23 cellular contexts compared by ENCODE assay signal in the genomic region with DNA sequence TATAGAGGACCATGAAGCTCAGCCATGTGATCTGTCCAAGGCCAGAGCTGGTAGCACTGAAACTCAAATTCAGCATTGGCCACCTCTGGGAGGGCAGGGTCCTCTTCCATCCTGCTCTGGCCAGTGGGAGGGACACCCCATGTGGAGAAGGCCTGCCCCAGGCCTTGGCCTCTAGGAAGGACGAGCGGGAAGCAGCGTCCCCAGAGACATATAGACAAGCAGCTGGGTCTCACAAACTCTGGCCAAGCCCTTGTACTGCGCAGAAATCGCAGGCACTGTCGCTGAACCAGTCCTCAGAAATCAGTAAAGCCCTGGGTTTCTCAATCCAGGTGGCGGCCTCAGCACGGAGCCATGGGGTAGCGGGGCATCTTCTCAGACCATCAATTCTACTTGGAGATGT.
DNase-seq lines count a peak whose midpoint lies in the region; ATAC-seq and TF ChIP-seq lines count a peak whose summit lies in the region.
"Had no signal": no experiment of that assay in that cellular context is flagged by ENCODE, and none has a peak within 500 bp of the region (broad histone marks: within the 10 kb centered on the region; RNA-seq: fewer than 3 reads in every experiment).

No MANE protein-coding gene starts in this region.

- WGBS in prostate gland: 95% methylated on average over 9 of the region's 9 CpGs

- no peak for TF ChIP-seq CTCF in nephron (IDR thresholded peaks at IDR 0.05; ENCODE audit: unreplicated experiment in 3 of 3)
- TF ChIP-seq CTCF in prostate gland (IDR thresholded peaks at IDR 0.05): no peak

- no peaks in the 10 kb centered on the region for H3K27me3 ChIP-seq in prostate gland (replicated peaks; ENCODE audit: insufficient read depth)
- H3K27me3 ChIP-seq: dorsolateral prefrontal cortex, heart right ventricle, suprapubic skin had no signal

- no peak for DNase-seq in stimulated activated naive CD8-positive, alpha-beta T cell treated with anti-CD3 and anti-CD28 coated beads, Interleukin-15, amount 100 ng/mL, for 72 hours
- no peak for DNase-seq in T-helper 2 cell
- no peak for DNase-seq in effector memory CD8-positive, alpha-beta T cell
- no peak for DNase-seq in prostate gland (ENCODE audit: low spot score)
- DNase-seq: aorta; caudate nucleus; CD8-positive, alpha-beta T cell; DMS153; dorsolateral prefrontal cortex; H9; heart right ventricle; left ventricle myocardium inferior; NCI-H187 treated with DMSO at 0.1 percent for 48 hours; NCI-H748 treated with DMSO at 0.1 percent for 48 hours; retina; stimulated activated CD4-positive, alpha-beta T cell treated with anti-CD3 and anti-CD28 coated beads, Interleukin-12 subunit alpha, Interleukin-12 subunit beta, amount 100 ng/mL, for 4 hours; stimulated activated CD8-positive, alpha-beta memory T cell treated with anti-CD3 and anti-CD28 coated beads, Interleukin-4, amount 100 ng/mL, for 48 hours had no signal

- ATAC-seq in stimulated activated naive CD8-positive, alpha-beta T cell treated with anti-CD3 and anti-CD28 coated beads, Interleukin-15, amount 100 ng/mL, for 72 hours: no peak
- no peak for ATAC-seq in activated T-helper 17 cell treated with anti-CD3 and anti-CD28 coated beads, Interleukin-2, amount 50 U/mL, for 72 hours (replicated peaks)
- no peak for ATAC-seq in effector memory CD8-positive, alpha-beta T cell (replicated peaks)
- ATAC-seq: CD8-positive, alpha-beta T cell; heart right ventricle; K562; Right ventricle myocardium inferior had no signal

- H3K27ac Mint-ChIP-seq in stimulated activated naive CD8-positive, alpha-beta T cell treated with anti-CD3 and anti-CD28 coated beads, Interleukin-15, Interleukin-2, amounts not matched to agents 100 ng/mL and 50 ng/mL, for 24 hours: peak overlapping the region; percentile 94
- no peak overlapping the region for H3K27ac Mint-ChIP-seq in stimulated activated naive CD8-positive, alpha-beta T cell treated with anti-CD3 and anti-CD28 coated beads, Interleukin-15, amount 100 ng/mL, for 72 hours
- H3K27ac Mint-ChIP-seq in activated T-helper 17 cell treated with anti-CD3 and anti-CD28 coated beads, Interleukin-2, amount 50 U/mL, for 72 hours: no peak overlapping the region
- H3K27ac Mint-ChIP-seq in nephron: peak overlapping the region in 2 of 3 experiments; percentile 18 to 23
- no peak overlapping the region for H3K27ac Mint-ChIP-seq in effector memory CD8-positive, alpha-beta T cell
- H3K27ac Mint-ChIP-seq: CD8-positive, alpha-beta T cell; H9 had no signal

- peaks cover 93% of the 10 kb centered on the region for H3K4me1 Mint-ChIP-seq in stimulated activated naive CD8-positive, alpha-beta T cell treated with anti-CD3 and anti-CD28 coated beads, Interleukin-15, Interleukin-2, amounts not matched to agents 100 ng/mL and 50 ng/mL, for 24 hours (ENCODE audit: low read depth)
- peaks cover 95% of the 10 kb centered on the region for H3K4me1 Mint-ChIP-seq in stimulated activated naive CD8-positive, alpha-beta T cell treated with anti-CD3 and anti-CD28 coated beads, Interleukin-15, amount 100 ng/mL, for 72 hours
- peaks cover 61% of the 10 kb centered on the region for H3K4me1 Mint-ChIP-seq in activated T-helper 17 cell treated with anti-CD3 and anti-CD28 coated beads, Interleukin-2, amount 50 U/mL, for 72 hours
- H3K4me1 Mint-ChIP-seq in nephron: peaks cover 57% of the 10 kb centered on the region
- peaks cover 43 to 60% of the 10 kb centered on the region in 2 donors for H3K4me1 Mint-ChIP-seq in effector memory CD8-positive, alpha-beta T cell (ENCODE audit: low read depth in 2 of 2)

- H3K4me3 ChIP-seq in prostate gland: no peak overlapping the region
- H3K4me3 ChIP-seq: K562 had no signal

- no peak for TF ChIP-seq POLR2A in prostate gland (IDR thresholded peaks at IDR 0.05)

- H3K9me3 Mint-ChIP-seq in stimulated activated naive CD8-positive, alpha-beta T cell treated with anti-CD3 and anti-CD28 coated beads, Interleukin-15, Interleukin-2, amounts not matched to agents 100 ng/mL and 50 ng/mL, for 24 hours: no peaks in the 10 kb centered on the region
- no peaks in the 10 kb centered on the region for H3K9me3 Mint-ChIP-seq in stimulated activated naive CD8-positive, alpha-beta T cell treated with anti-CD3 and anti-CD28 coated beads, Interleukin-15, amount 100 ng/mL, for 72 hours
- H3K9me3 Mint-ChIP-seq in activated T-helper 17 cell treated with anti-CD3 and anti-CD28 coated beads, Interleukin-2, amount 50 U/mL, for 72 hours: no peaks in the 10 kb centered on the region
- H3K9me3 Mint-ChIP-seq in nephron: no peaks in the 10 kb centered on the region
- H3K9me3 Mint-ChIP-seq in effector memory CD8-positive, alpha-beta T cell: no peaks in the 10 kb centered on the region
- H3K9me3 Mint-ChIP-seq: CD8-positive, alpha-beta T cell; H9 had no signal

- H3K36me3 Mint-ChIP-seq in stimulated activated naive CD8-positive, alpha-beta T cell treated with anti-CD3 and anti-CD28 coated beads, Interleukin-15, Interleukin-2, amounts not matched to agents 100 ng/mL and 50 ng/mL, for 24 hours (ENCODE audit: low read depth): no peaks in the 10 kb centered on the region
- no peaks in the 10 kb centered on the region for H3K36me3 Mint-ChIP-seq in activated T-helper 17 cell treated with anti-CD3 and anti-CD28 coated beads, Interleukin-2, amount 50 U/mL, for 72 hours (ENCODE audit: low read depth)
- H3K36me3 Mint-ChIP-seq in nephron (ENCODE audit: low read depth): no peaks in the 10 kb centered on the region
- no peaks in the 10 kb centered on the region for H3K36me3 Mint-ChIP-seq in effector memory CD8-positive, alpha-beta T cell (ENCODE audit: insufficient read depth)
- H3K36me3 Mint-ChIP-seq: CD8-positive, alpha-beta T cell had no signal

- H3K9me3 ChIP-seq in prostate gland: no peaks in the 10 kb centered on the region
- H3K9me3 ChIP-seq: heart right ventricle, left ventricle myocardium inferior, suprapubic skin had no signal

- peak overlapping the region; percentile 78 for H3K4me3 Mint-ChIP-seq in stimulated activated naive CD8-positive, alpha-beta T cell treated with anti-CD3 and anti-CD28 coated beads, Interleukin-15, Interleukin-2, amounts not matched to agents 100 ng/mL and 50 ng/mL, for 24 hours
- H3K4me3 Mint-ChIP-seq in stimulated activated naive CD8-positive, alpha-beta T cell treated with anti-CD3 and anti-CD28 coated beads, Interleukin-15, amount 100 ng/mL, for 72 hours: peak overlapping the region in 1 of 2 donors; percentile 34
- H3K4me3 Mint-ChIP-seq in activated T-helper 17 cell treated with anti-CD3 and anti-CD28 coated beads, Interleukin-2, amount 50 U/mL, for 72 hours: peak overlapping the region; percentile 56
- no peak overlapping the region for H3K4me3 Mint-ChIP-seq in nephron
- H3K4me3 Mint-ChIP-seq in effector memory CD8-positive, alpha-beta T cell: peak overlapping the region in 1 of 2 donors; percentile 21
- H3K4me3 Mint-ChIP-seq: H9 had no signal

- intact Hi-C loops in prostate gland (cut with DNase I): no loop called here

- no peaks in the 10 kb centered on the region for H3K4me1 ChIP-seq in prostate gland (replicated peaks)

- no peak overlapping the region for H3K27ac ChIP-seq in prostate gland
- H3K27ac ChIP-seq: left ventricle myocardium inferior had no signal

- no peaks in the 10 kb centered on the region for H3K36me3 ChIP-seq in prostate gland
- H3K36me3 ChIP-seq: heart right ventricle, left ventricle myocardium inferior, suprapubic skin had no signal

- H3K27me3 Mint-ChIP-seq in stimulated activated naive CD8-positive, alpha-beta T cell treated with anti-CD3 and anti-CD28 coated beads, Interleukin-15, Interleukin-2, amounts not matched to agents 100 ng/mL and 50 ng/mL, for 24 hours: no peaks in the 10 kb centered on the region
- H3K27me3 Mint-ChIP-seq in stimulated activated naive CD8-positive, alpha-beta T cell treated with anti-CD3 and anti-CD28 coated beads, Interleukin-15, amount 100 ng/mL, for 72 hours: no peaks in the 10 kb centered on the region
- H3K27me3 Mint-ChIP-seq in activated T-helper 17 cell treated with anti-CD3 and anti-CD28 coated beads, Interleukin-2, amount 50 U/mL, for 72 hours: no peaks in the 10 kb centered on the region
- peaks cover 4% of the 10 kb centered on the region for H3K27me3 Mint-ChIP-seq in nephron (ENCODE audit: low read depth)
- H3K27me3 Mint-ChIP-seq in effector memory CD8-positive, alpha-beta T cell: no peaks in the 10 kb centered on the region

Comparison
In these comparisons a context has a peak if more than half of its experiments do, and no peak if none do; other contexts are left out.
1. H3K27ac Mint-ChIP-seq: peak in stimulated activated naive CD8-positive, alpha-beta T cell treated with anti-CD3 and anti-CD28 coated beads, Interleukin-15, Interleukin-2, amounts not matched to agents 100 ng/mL and 50 ng/mL, for 24 hours (single experiment) and nephron (2 of 3); none in stimulated activated naive CD8-positive, alpha-beta T cell treated with anti-CD3 and anti-CD28 coated beads, Interleukin-15, amount 100 ng/mL, for 72 hours (0 of 2), activated T-helper 17 cell treated with anti-CD3 and anti-CD28 coated beads, Interleukin-2, amount 50 U/mL, for 72 hours (single experiment) and effector memory CD8-positive, alpha-beta T cell (0 of 2).
2. H3K4me3 Mint-ChIP-seq: peak in stimulated activated naive CD8-positive, alpha-beta T cell treated with anti-CD3 and anti-CD28 coated beads, Interleukin-15, Interleukin-2, amounts not matched to agents 100 ng/mL and 50 ng/mL, for 24 hours (single experiment) and activated T-helper 17 cell treated with anti-CD3 and anti-CD28 coated beads, Interleukin-2, amount 50 U/mL, for 72 hours (single experiment); none in nephron (0 of 3).